In the genomic region with DNA sequence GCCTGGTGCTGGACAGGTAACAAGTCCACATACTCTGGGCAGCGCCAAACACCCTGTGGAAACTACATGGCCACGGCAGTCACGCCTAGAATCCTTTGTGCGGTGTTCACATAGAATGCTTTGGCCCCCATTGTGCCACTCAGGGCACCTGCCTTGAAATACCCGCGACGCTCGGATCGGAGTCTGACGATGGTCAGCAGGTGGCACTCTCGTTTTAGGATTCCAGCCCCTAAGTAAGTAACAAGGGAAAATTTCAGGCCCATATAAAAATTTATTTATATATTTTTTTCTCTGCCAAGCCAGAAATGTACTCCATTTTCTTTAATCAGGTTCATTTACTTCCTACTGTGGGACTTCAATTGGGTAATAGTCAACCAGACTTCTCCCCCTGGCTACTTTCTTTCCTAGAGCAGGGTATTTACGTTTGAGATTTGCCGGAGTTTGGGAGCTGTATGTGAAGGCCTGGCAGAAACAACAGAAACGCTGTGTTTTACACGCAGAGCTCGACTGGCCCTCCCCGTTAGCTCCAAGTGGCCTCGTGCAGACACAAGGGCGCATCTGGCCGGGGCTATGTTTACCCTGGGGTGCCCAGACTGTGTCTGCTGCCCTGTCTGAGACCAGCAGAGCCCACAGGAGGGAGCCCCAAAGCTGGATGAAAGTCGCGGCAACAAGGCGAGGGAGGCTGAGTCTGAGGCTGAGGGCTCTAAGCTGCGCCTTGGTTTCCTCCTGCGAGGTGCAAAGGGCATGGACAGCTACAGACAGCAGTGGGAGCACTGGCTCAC, we compare ENCODE assay signal across 8 cellular contexts. TPM values are rescaled to one million over a fixed set of nuclear protein-coding genes. Genes with fewer than 3 reads are reported as not detected.
A peak's percentile ranks its signal among the peaks of the same experiment; 100 is the strongest.
DNase-seq lines count a peak whose midpoint lies in the region; ATAC-seq and TF ChIP-seq lines count a peak whose summit lies in the region.

No MANE protein-coding gene starts in this region.

- H3K4me3 ChIP-seq in A673 (ENCODE audit: low read depth, low read length, poor library complexity, severe bottlenecking) = no peak overlapping the region
- H3K4me3 ChIP-seq in muscle layer of duodenum (ENCODE audit: low read depth in 1 of 2, low read length in 2 of 2) = peak overlapping the region; percentile 49 to 55

- H3K9me3 ChIP-seq in A673 (ENCODE audit: low read depth, low read length, poor library complexity, severe bottlenecking) = no peaks in the 10 kb centered on the region
- H3K9me3 ChIP-seq in muscle layer of duodenum (ENCODE audit: control insufficient read depth in 1 of 2, low read length in 2 of 2) = no peaks in the 10 kb centered on the region

- DNase-seq in A673 (ENCODE audit: low spot score) (peak; percentile 24), HK-2 (ENCODE audit: unreplicated experiment) (peak; percentile 13), RPMI7951 (ENCODE audit: low read depth) (peak; percentile 65), fibroblast of gingiva (ENCODE audit: low read depth) (peak; percentile 71)
- DNase-seq in stimulated activated CD8-positive, alpha-beta memory T cell treated with anti-CD3 and anti-CD28 coated beads, Interleukin-4, amount 100 ng/mL, for 48 hours = no peak
- no peak for DNase-seq in stimulated activated CD4-positive, alpha-beta T cell treated with anti-CD3 and anti-CD28 coated beads, Interleukin-1b, Interleukin-23, amount 100 ng/mL, for 48 hours

- H3K27me3 ChIP-seq in A673 (replicated peaks; ENCODE audit: insufficient read depth, low read depth, low read length, poor library complexity) (no peaks in the 10 kb centered on the region), muscle layer of duodenum (ENCODE audit: low read depth, low read length) (no peaks in the 10 kb centered on the region)

- BruUV-seq in A673 (replicated peaks; lab: Mats Ljungman, UMichigan) = no TSS peak

- intact Hi-C loops in A673 (cut with micrococcal nuclease; ENCODE audit: unreplicated experiment) = no loop called here

- POLR2A ChIA-PET in A673 (lab: Charles Lee; ENCODE audit: low non-redundant PET) = no interaction called here

- no peak overlapping the region for H3K27ac ChIP-seq in A673 (ENCODE audit: low read depth, low read length, poor library complexity, severe bottlenecking)
- peak overlapping the region; percentile 19 for H3K27ac ChIP-seq in muscle layer of duodenum (ENCODE audit: low read length)

- H3K4me1 ChIP-seq in A673 (ENCODE audit: insufficient read depth, low read length, poor library complexity, severe bottlenecking) (no peaks in the 10 kb centered on the region), muscle layer of duodenum (ENCODE audit: control insufficient read depth in 1 of 2, insufficient read depth in 2 of 2, low read length in 2 of 2) (peaks cover 4 to 15% of the 10 kb centered on the region in 2 donors)

- H3K36me3 ChIP-seq in A673 (ENCODE audit: insufficient read depth, low read length, poor library complexity, severe bottlenecking) (no peaks in the 10 kb centered on the region), muscle layer of duodenum (ENCODE audit: control insufficient read depth in 1 of 2, insufficient read depth in 2 of 2, low read length in 2 of 2) (no peaks in the 10 kb centered on the region)

- CTCF ChIA-PET in A673 (lab: Charles Lee) = no interaction called here

- peak; percentile 24; the same call in 1 of the 2 replicates for TF ChIP-seq CTCF in A673 (conservative IDR thresholded peaks at IDR 0.05; ENCODE audit: low read depth, low read length)

- ATAC-seq in GM18868 (IDR thresholded peaks at IDR 0.05; ENCODE audit: unreplicated experiment) = no peak

RNA-seq across cellular contexts. Expression of gene LRRC30, which starts 41.6 kb away (rescaled TPM):
- total RNA-seq in A673 (2021) = not detected in 2 replicates
- total RNA-seq in RPMI7951 (2014; rRNA removed; shearing (Covaris generic)) = not detected in 2 replicates

Comparison
In these comparisons a context has a peak if more than half of its experiments do, and no peak if none do; other contexts are left out.
1. DNase-seq: peak in A673 (single experiment), HK-2 (single experiment), RPMI7951 (single experiment) and fibroblast of gingiva (single experiment); none in stimulated activated CD8-positive, alpha-beta memory T cell treated with anti-CD3 and anti-CD28 coated beads, Interleukin-4, amount 100 ng/mL, for 48 hours (single experiment) and stimulated activated CD4-positive, alpha-beta T cell treated with anti-CD3 and anti-CD28 coated beads, Interleukin-1b, Interleukin-23, amount 100 ng/mL, for 48 hours (single experiment).